In the genomic region with DNA sequence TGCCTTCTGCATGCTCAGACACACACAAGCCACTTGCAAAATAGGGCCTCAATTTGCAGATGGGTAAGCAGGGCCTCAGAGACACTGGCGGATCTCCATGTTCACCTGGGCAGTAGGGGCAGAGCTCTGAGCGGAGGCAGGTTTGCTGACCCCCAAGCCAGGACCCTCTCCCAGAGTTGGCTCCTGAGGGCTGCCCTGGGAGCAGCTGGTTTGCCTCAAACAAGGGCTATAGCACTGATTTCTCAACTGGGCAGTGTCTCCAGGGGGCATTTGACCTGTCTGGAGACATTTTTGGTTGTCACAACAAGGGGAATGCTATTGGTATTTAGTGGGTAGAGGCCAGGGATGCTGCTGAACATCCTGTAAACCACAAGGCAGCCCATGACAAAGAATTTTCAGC, we compare ENCODE assay signal across 23 cellular contexts. TPM values are rescaled to one million over a fixed set of nuclear protein-coding genes. Genes with fewer than 3 reads are reported as not detected.
A peak's percentile ranks its signal among the peaks of the same experiment; 100 is the strongest.
DNase-seq lines count a peak whose midpoint lies in the region; ATAC-seq, FAIRE-seq and TF ChIP-seq lines count a peak whose summit lies in the region.
"Had no signal": no experiment of that assay in that cellular context is flagged by ENCODE, and none has a peak within 500 bp of the region (broad histone marks: within the 10 kb centered on the region; RNA-seq: fewer than 3 reads in every experiment).

No MANE protein-coding gene starts in this region.

- CTCF ChIA-PET in IMR-90 (lab: Yijun Ruan, JAX), result no interaction called here

- no peak overlapping the region for H2BK20ac ChIP-seq in IMR-90 (ENCODE audit: low read depth, low read length)

- no peak for FAIRE-seq in D721Med (lab: Jason Lieb, UNC)
- FAIRE-seq: A549, GM12891, HTR-8/SVneo, RCC 7860 had no signal

- no peak overlapping the region for H2AK9ac ChIP-seq in IMR-90 (replicated peaks; ENCODE audit: low read depth, low read length, poor library complexity)

- H3K14ac ChIP-seq in IMR-90 (replicated peaks; ENCODE audit: low read depth, low read length), result no peak overlapping the region

- no peak overlapping the region for H3K27ac ChIP-seq in IMR-90 (ENCODE audit: insufficient read depth, low read length)
- H3K27ac ChIP-seq in esophagus muscularis mucosa (replicated peaks in 1 of 4), result no peak overlapping the region
- no peak overlapping the region for H3K27ac ChIP-seq in body of pancreas
- H3K27ac ChIP-seq: A549, GM23248, KMS-11 had no signal

- no peaks in the 10 kb centered on the region for H3K9me3 ChIP-seq in IMR-90 (ENCODE audit: control insufficient read depth, insufficient read depth, low read length)
- H3K9me3 ChIP-seq in esophagus muscularis mucosa, result no peaks in the 10 kb centered on the region
- H3K9me3 ChIP-seq in body of pancreas, result no peaks in the 10 kb centered on the region
- H3K9me3 ChIP-seq: A549, BE2C had no signal

- no peak overlapping the region for H3K56ac ChIP-seq in IMR-90 (ENCODE audit: extremely low read depth, insufficient read depth, low read length)

- WGBS in IMR-90 (ENCODE audit: extremely low coverage in 2 of 2, insufficient read length in 1 of 2), 2 experiments, result 100% methylated on average over 2 of the region's 2 CpGs; no CpG with 5 or more reads in 1 of the 2 experiments
- WGBS in esophagus muscularis mucosa, result 100% methylated on average over 2 of the region's 2 CpGs
- WGBS in body of pancreas, 2 donors, result 80 to 94% methylated on average over 1 to 2 of the region's 2 CpGs

- H3K36me3 ChIP-seq in IMR-90 (ENCODE audit: control insufficient read depth, insufficient read depth, low read length) (no peaks in the 10 kb centered on the region), esophagus muscularis mucosa (no peaks in the 10 kb centered on the region), body of pancreas (replicated peaks in 1 of 2; ENCODE audit: insufficient read depth in 1 of 2, low read depth in 2 of 2) (no peaks in the 10 kb centered on the region)
- H3K36me3 ChIP-seq: BE2C had no signal

- POLR2A ChIA-PET in IMR-90 (lab: Charles Lee; ENCODE audit: unreplicated experiment), result no interaction called here

- peak overlapping the region; percentile 38 for H3K27ac Mint-ChIP-seq in osteocyte (ENCODE audit: unreplicated experiment)

- no peak overlapping the region for H4K91ac ChIP-seq in IMR-90 (ENCODE audit: insufficient read depth, low read depth, low read length)

- H3K4me3 Mint-ChIP-seq in osteocyte (ENCODE audit: unreplicated experiment), result no peak overlapping the region

- in situ Hi-C loops in IMR-90 (cut with MboI; ENCODE audit: low sequenced_read_pairs), result no loop called here

- peaks cover 35% of the 10 kb centered on the region for H3K4me1 ChIP-seq in IMR-90 (ENCODE audit: control insufficient read depth, insufficient read depth, low read length)
- H3K4me1 ChIP-seq in esophagus muscularis mucosa, result peaks cover 0 to 17% (median 3%) of the 10 kb centered on the region in 4 donors
- H3K4me1 ChIP-seq in body of pancreas, result peaks cover under 1% of the 10 kb centered on the region

- H3K23ac ChIP-seq in IMR-90 (ENCODE audit: low read depth, low read length), result peak overlapping the region; percentile 50; the same call in 1 of the 2 replicates

- H3K4me2 ChIP-seq in IMR-90 (ENCODE audit: low read depth, low read length), result no peak overlapping the region
- H3K4me2 ChIP-seq: A549, KMS-11 had no signal

- ATAC-seq in IMR-90 (ENCODE audit: low read depth) (no peak), body of pancreas (no peak), GM18517 (IDR thresholded peaks at IDR 0.05; ENCODE audit: unreplicated experiment) (no peak)
- ATAC-seq: A549, Right ventricle myocardium inferior had no signal

- H3K27me3 ChIP-seq in IMR-90 (ENCODE audit: control insufficient read depth, insufficient read depth, low read length) (no peaks in the 10 kb centered on the region), esophagus muscularis mucosa (peaks cover 0 to 11% (median 0%) of the 10 kb centered on the region in 4 donors), body of pancreas (peaks cover 0 to 3% of the 10 kb centered on the region in 2 donors)
- H3K27me3 ChIP-seq: BE2C had no signal

- H4K8ac ChIP-seq in IMR-90 (ENCODE audit: low read depth in 2 of 2, low read length in 2 of 2), result no peak overlapping the region; a peak in 1 of 4 replicates

- no peak overlapping the region for H3K18ac ChIP-seq in IMR-90 (ENCODE audit: low read depth, low read length)

- no peak overlapping the region for H2BK5ac ChIP-seq in IMR-90 (ENCODE audit: low read depth, low read length, poor library complexity, severe bottlenecking)

- TF ChIP-seq CTCF in IMR-90 (conservative IDR thresholded peaks at IDR 0.05; ENCODE audit: low read depth, low read length) (no peak), esophagus muscularis mucosa (IDR thresholded peaks at IDR 0.05) (no peak), osteocyte (IDR thresholded peaks at IDR 0.05) (no peak), body of pancreas (IDR thresholded peaks at IDR 0.05) (no peak), D721Med (IDR thresholded peaks at IDR 0.05; ENCODE audit: insufficient read depth, missing control alignments) (no peak)

- no peak for TF ChIP-seq RAD21 in IMR-90 (IDR thresholded peaks at IDR 0.05; ENCODE audit: low read length)

- H3K4me1 Mint-ChIP-seq in osteocyte (ENCODE audit: unreplicated experiment), result peaks cover 58% of the 10 kb centered on the region

- H2BK15ac ChIP-seq in IMR-90 (ENCODE audit: low read depth, low read length), result no peak overlapping the region

- H3K4me3 ChIP-seq in IMR-90 (ENCODE audit: insufficient read depth, low read depth, low read length), result no peak overlapping the region
- no peak overlapping the region for H3K4me3 ChIP-seq in esophagus muscularis mucosa
- H3K4me3 ChIP-seq in body of pancreas, result no peak overlapping the region
- H3K4me3 ChIP-seq: A549, GM23248 had no signal

- H2BK120ac ChIP-seq in IMR-90 (ENCODE audit: low read depth, low read length), result no peak overlapping the region

- dilution Hi-C loops in IMR-90 (cut with HindIII; ENCODE audit: low sequenced_read_pairs, unreplicated experiment), result no loop called here

- H4K20me1 ChIP-seq in IMR-90 (ENCODE audit: insufficient read depth, low read length), result peaks cover 92% of the 10 kb centered on the region

- no peak overlapping the region for H3K4ac ChIP-seq in IMR-90 (ENCODE audit: low read depth, low read length)

- TF ChIP-seq POLR2A in IMR-90 (IDR thresholded peaks at IDR 0.05; ENCODE audit: low read depth, low read length) (no peak), esophagus muscularis mucosa (IDR thresholded peaks at IDR 0.05; ENCODE audit: low read depth) (no peak), body of pancreas (IDR thresholded peaks at IDR 0.05) (no peak)

- no peaks in the 10 kb centered on the region for H3K27me3 Mint-ChIP-seq in osteocyte (ENCODE audit: unreplicated experiment)

- BruUV-seq in IMR-90 (replicated peaks; lab: Mats Ljungman, UMichigan), result no TSS peak

- intact Hi-C loops in IMR-90 (cut with micrococcal nuclease), result no loop called here
- intact Hi-C loops in esophagus muscularis mucosa (cut with DNase I), result loop anchor here (10.0 kb wide), 1 partner anchor 58 kb away; no protein-coding TSS in a partner anchor
- intact Hi-C loops in body of pancreas (cut with DNase I), result no loop called here

- no peak for TF ChIP-seq EP300 in esophagus muscularis mucosa (IDR thresholded peaks at IDR 0.05)

- no peak overlapping the region for H2AFZ ChIP-seq in IMR-90 (replicated peaks; ENCODE audit: low read length, poor library complexity)
- H2AFZ ChIP-seq: GM23248 had no signal

- no peaks in the 10 kb centered on the region for H3K9me3 Mint-ChIP-seq in osteocyte (ENCODE audit: unreplicated experiment)

- H3K36me3 Mint-ChIP-seq in osteocyte (ENCODE audit: unreplicated experiment), result no peaks in the 10 kb centered on the region

- peaks cover 52% of the 10 kb centered on the region for H3K9me1 ChIP-seq in IMR-90 (ENCODE audit: insufficient read depth, low read length)

- H3K79me1 ChIP-seq in IMR-90 (ENCODE audit: low read depth in 1 of 2, low read length in 2 of 2), result peaks cover 3 to 89% of the 10 kb centered on the region in 2 experiments; a peak in 3 of 4 replicates

- no peak overlapping the region for H4K5ac ChIP-seq in IMR-90 (ENCODE audit: low read depth, low read length)

- H3K9ac ChIP-seq in IMR-90 (ENCODE audit: low read depth, low read length), result no peak overlapping the region
- H3K9ac ChIP-seq: GM23248, KMS-11 had no signal

- 0 out of 2 replicates have a peak overlapping the region, but pooled peaks have one; percentile 2 for H2AK5ac ChIP-seq in IMR-90 (ENCODE audit: low read depth, low read length)

- DNase-seq in EH (ENCODE audit: low read depth), result peak; percentile 48
- no peak for DNase-seq in IMR-90
- DNase-seq in esophagus muscularis mucosa (ENCODE audit: extremely low spot score), result peak; percentile 87
- DNase-seq in osteocyte (ENCODE audit: extremely low spot score, unreplicated experiment), result peak; percentile 62
- no peak for DNase-seq in body of pancreas
- DNase-seq in D721Med (ENCODE audit: insufficient read length, low spot score), result no peak
- no peak for DNase-seq in NAMALWA (ENCODE audit: low spot score)
- DNase-seq: BE2C, DMS79 treated with DMSO at 0.1 percent for 48 hours, GM23248, HCEC 1CT, NCI-H1105, NCI-H2081, NCI-H345, OCI-M1 had no signal

TF ChIP-seq in IMR-90, 13 proteins besides CTCF, POLR2A, EP300 and RAD21:
- no peak for TF ChIP-seq MAFK (IDR thresholded peaks at IDR 0.05; ENCODE audit: low read depth, low read length)

RNA-seq across cellular contexts. Expression of gene GLI2, which starts 11.6 kb away (rescaled TPM):
- total RNA-seq in IMR-90 (2012; rRNA removed) (3.8 and 4.7 TPM in 2 replicates), esophagus muscularis mucosa (10 to 100 TPM in 2 of 4 donors, 1 to 10 TPM in 2; 7.1 to 25.3 (median 11.8) TPM), osteocyte (33.2 and 34.2 TPM in 2 replicates), body of pancreas (1 to 10 TPM; 1.0 to 1.3 TPM)
- 26.0 and 31.5 TPM in 2 replicates for polyA plus RNA-seq in IMR-90 (2012; rRNA removed)
- polyA plus RNA-seq in IMR-90 (2012; cell fraction: cytosol; rRNA removed), result 7.6 and 16.7 TPM in 2 replicates
- 57.0 and 124 TPM in 2 replicates for polyA plus RNA-seq in IMR-90 (2012; cell fraction: nucleus; rRNA removed; ENCODE audit: low replicate concordance)
- total RNA-seq: G401 had no signal

Comparison
In these comparisons a context has a peak if more than half of its experiments do, and no peak if none do; other contexts are left out.
1. DNase-seq: peak in EH (single experiment), esophagus muscularis mucosa (single experiment) and osteocyte (single experiment); none in IMR-90 (single experiment), body of pancreas (0 of 4), D721Med (single experiment) and NAMALWA (single experiment).